27 cellular contexts compared by ENCODE assay signal in the genomic region with DNA sequence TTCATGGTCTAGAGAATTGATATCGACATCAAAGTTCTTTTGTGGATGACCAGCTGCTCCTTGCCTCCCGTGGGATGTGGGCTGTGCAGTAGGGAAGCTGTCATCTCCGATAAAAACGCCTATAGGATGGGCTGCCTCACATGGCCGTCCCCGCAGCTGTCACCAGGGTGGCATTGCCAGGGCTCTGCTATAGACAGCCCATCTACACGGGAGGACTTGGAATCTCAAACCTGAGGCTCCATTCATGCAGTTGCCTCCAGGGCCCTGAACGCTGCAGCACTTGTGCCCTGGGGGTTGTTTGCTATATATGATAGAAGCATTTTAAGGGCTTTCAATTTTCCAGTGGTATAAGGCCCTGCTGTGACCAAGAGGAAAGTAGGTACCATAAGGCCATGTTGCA.
DNase-seq lines count a peak whose midpoint lies in the region; ATAC-seq and TF ChIP-seq lines count a peak whose summit lies in the region.
"Had no signal": no experiment of that assay in that cellular context is flagged by ENCODE, and none has a peak within 500 bp of the region (broad histone marks: within the 10 kb centered on the region; RNA-seq: fewer than 3 reads in every experiment).

No MANE protein-coding gene starts in this region.

- H3K4me1 ChIP-seq in right atrium auricular region (no peaks in the 10 kb centered on the region), transverse colon (peaks cover 3 to 33% (median 23%) of the 10 kb centered on the region in 4 donors), A673 (ENCODE audit: insufficient read depth, low read length, poor library complexity, severe bottlenecking) (no peaks in the 10 kb centered on the region), mesenchymal stem cell (ENCODE audit: control insufficient read depth, insufficient read depth, low read depth, low read length) (no peaks in the 10 kb centered on the region)
- H3K4me1 ChIP-seq: SJSA1 had no signal

- H3K23ac ChIP-seq in mesenchymal stem cell (ENCODE audit: low read length in 2 of 2): no peak overlapping the region

- TF ChIP-seq EP300 in transverse colon (IDR thresholded peaks at IDR 0.05; ENCODE audit: low read depth): no peak

- TF ChIP-seq CTCF in right atrium auricular region (IDR thresholded peaks at IDR 0.05) (no peak), transverse colon (IDR thresholded peaks at IDR 0.05) (no peak), A673 (conservative IDR thresholded peaks at IDR 0.05; ENCODE audit: low read depth, low read length) (no peak)

- no peak overlapping the region for H2BK5ac ChIP-seq in mesenchymal stem cell (ENCODE audit: low read depth, low read length, poor library complexity, severe bottlenecking)

- no peak for TF ChIP-seq POLR2A in transverse colon (IDR thresholded peaks at IDR 0.05)

- no peak overlapping the region for H3K27ac ChIP-seq in right atrium auricular region
- peak overlapping the region; percentile 24 to 66 (median 58) for H3K27ac ChIP-seq in transverse colon
- H3K27ac ChIP-seq in A673 (ENCODE audit: low read depth, low read length, poor library complexity, severe bottlenecking): no peak overlapping the region
- H3K27ac ChIP-seq in mesenchymal stem cell (ENCODE audit: low read length, poor library complexity, severe bottlenecking): no peak overlapping the region
- H3K27ac ChIP-seq: C4-2B, SJSA1 had no signal

- H3K4me2 ChIP-seq in mesenchymal stem cell (ENCODE audit: low read length, poor library complexity, severe bottlenecking): no peak overlapping the region

- POLR2A ChIA-PET in A673 (lab: Charles Lee; ENCODE audit: low non-redundant PET): no interaction called here

- CTCF ChIA-PET in A673 (lab: Charles Lee): no interaction called here

- in situ Hi-C loops in transverse colon (cut with MboI; ENCODE audit: low pct_ligation_motif_present in 1 of 4, low pct_unique_long_range_greater_than_20kb in 1 of 4, low sequenced_read_pairs in 3 of 4): no loop called here

- BruUV-seq in A673 (replicated peaks; lab: Mats Ljungman, UMichigan): no TSS peak

- H2BK12ac ChIP-seq in mesenchymal stem cell (ENCODE audit: low read length in 2 of 2): no peak overlapping the region

- H3K9ac ChIP-seq in mesenchymal stem cell (ENCODE audit: low read length): no peak overlapping the region

- H2BK15ac ChIP-seq in mesenchymal stem cell (ENCODE audit: low read depth, poor library complexity, severe bottlenecking): no peak overlapping the region

- H3K18ac ChIP-seq in mesenchymal stem cell (ENCODE audit: low read depth in 1 of 2, low read length in 2 of 2): no peak overlapping the region

- no peak overlapping the region for H4K91ac ChIP-seq in mesenchymal stem cell (ENCODE audit: low read length)

- no peaks in the 10 kb centered on the region for H3K36me3 ChIP-seq in right atrium auricular region
- H3K36me3 ChIP-seq in transverse colon: no peaks in the 10 kb centered on the region
- no peaks in the 10 kb centered on the region for H3K36me3 ChIP-seq in A673 (ENCODE audit: insufficient read depth, low read length, poor library complexity, severe bottlenecking)
- H3K36me3 ChIP-seq in mesenchymal stem cell (ENCODE audit: control insufficient read depth in 1 of 2, insufficient read depth in 2 of 2, low read depth in 1 of 2, low read length in 2 of 2): no peaks in the 10 kb centered on the region
- H3K36me3 ChIP-seq: SJSA1 had no signal

- H2BK120ac ChIP-seq in mesenchymal stem cell (ENCODE audit: low read depth, low read length): no peak overlapping the region

- H3K4ac ChIP-seq in mesenchymal stem cell (ENCODE audit: low read depth in 1 of 2, low read length in 2 of 2): no peak overlapping the region

- no peaks in the 10 kb centered on the region for H3K79me1 ChIP-seq in mesenchymal stem cell (replicated peaks; ENCODE audit: low read length, poor library complexity, severe bottlenecking)

- H3K27me3 ChIP-seq in right atrium auricular region (no peaks in the 10 kb centered on the region), transverse colon (no peaks in the 10 kb centered on the region), A673 (replicated peaks; ENCODE audit: insufficient read depth, low read depth, low read length, poor library complexity) (peaks cover 3% of the 10 kb centered on the region), mesenchymal stem cell (ENCODE audit: control insufficient read depth in 1 of 2, insufficient read depth in 1 of 2, low read length in 2 of 2) (no peaks in the 10 kb centered on the region)
- H3K27me3 ChIP-seq: SJSA1 had no signal

- peak; percentile 28 for DNase-seq in right atrium auricular region (ENCODE audit: low spot score)
- no peak for DNase-seq in Right ventricle myocardium superior
- DNase-seq in ecto neural progenitor cell (ENCODE audit: low spot score): peak; percentile 36
- peak; percentile 2 for DNase-seq in mucosa of gallbladder (ENCODE audit: low spot score)
- no peak for DNase-seq in transverse colon
- DNase-seq in NCI-H2029 treated with DMSO at 0.1 percent for 48 hours (lab: John Stamatoyannopoulos, UW): no peak
- DNase-seq in A673 (ENCODE audit: low spot score): no peak
- DNase-seq in mesenchymal stem cell: no peak
- DNase-seq: Caco-2; CD8-positive, alpha-beta T cell; DMS79; EL; GDM1; GOT3; HCEC 1CT; IMR-90; KG1; MM.1S; NCI-H1694 treated with DMSO at 0.1 percent for 48 hours; NCI-H2171 treated with DMSO at 0.1 percent for 48 hours; NCI-H446; NCI-H524 treated with DMSO at 0.1 percent for 48 hours; NCI-H774; PC-3 had no signal

- intact Hi-C loops in Right ventricle myocardium superior (cut with DNase I): no loop called here
- intact Hi-C loops in transverse colon (cut with DNase I; ENCODE audit: low total_unique reads): no loop called here
- intact Hi-C loops in A673 (cut with micrococcal nuclease; ENCODE audit: unreplicated experiment): no loop called here

- H3K14ac ChIP-seq in mesenchymal stem cell (ENCODE audit: low read length in 2 of 2): no peak overlapping the region

- WGBS in transverse colon (ENCODE audit: low coverage in 1 of 2), 2 donors: 40 to 78% methylated on average over 1 to 8 of the region's 8 CpGs
- 85% methylated on average over 8 of the region's 8 CpGs for WGBS in mesenchymal stem cell

- H3K4me3 ChIP-seq in right atrium auricular region (no peak overlapping the region), transverse colon (no peak overlapping the region), A673 (ENCODE audit: low read depth, low read length, poor library complexity, severe bottlenecking) (no peak overlapping the region), mesenchymal stem cell (ENCODE audit: insufficient read depth in 1 of 2, low read depth in 1 of 2, low read length in 2 of 2) (no peak overlapping the region)
- H3K4me3 ChIP-seq: GM12878, SJSA1 had no signal

- H3K9me3 ChIP-seq in right atrium auricular region (peaks cover 0 to 5% of the 10 kb centered on the region in 2 donors), transverse colon (no peaks in the 10 kb centered on the region), A673 (ENCODE audit: low read depth, low read length, poor library complexity, severe bottlenecking) (no peaks in the 10 kb centered on the region), mesenchymal stem cell (ENCODE audit: control insufficient read depth, low read length) (peaks cover 4% of the 10 kb centered on the region)
- H3K9me3 ChIP-seq: Caco-2 had no signal

- no peak overlapping the region for H4K8ac ChIP-seq in mesenchymal stem cell (ENCODE audit: low read length)

- no peak overlapping the region for H2AFZ ChIP-seq in mesenchymal stem cell (ENCODE audit: low read depth, low read length)

- H2AK5ac ChIP-seq in mesenchymal stem cell (ENCODE audit: low read length, severe bottlenecking): no peak overlapping the region

- no peak for ATAC-seq in Right ventricle myocardium superior (ENCODE audit: poor library complexity)
- ATAC-seq: CD8-positive, alpha-beta T cell; GM12878; PC-3 had no signal

Comparison
In these comparisons a context has a peak if more than half of its experiments do, and no peak if none do; other contexts are left out.
1. DNase-seq: peak in right atrium auricular region (single experiment), ecto neural progenitor cell (single experiment) and mucosa of gallbladder (single experiment); none in Right ventricle myocardium superior (single experiment), transverse colon (single experiment), NCI-H2029 treated with DMSO at 0.1 percent for 48 hours (single experiment), A673 (single experiment) and mesenchymal stem cell (single experiment).
2. H3K27ac ChIP-seq: peak in transverse colon (4 of 4); none in right atrium auricular region (0 of 2), A673 (single experiment) and mesenchymal stem cell (single experiment).